Comparison of ENCODE assay signal across 16 cellular contexts in genomic region chr19:46604781-46605355, GRCh38. TPM values are rescaled to one million over a fixed set of nuclear protein-coding genes. Genes with fewer than 3 reads are reported as not detected.
DNase-seq lines count a peak whose midpoint lies in the region; ATAC-seq and TF ChIP-seq lines count a peak whose summit lies in the region.
"Had no signal": no experiment of that assay in that cellular context is flagged by ENCODE, and none has a peak within 500 bp of the region (broad histone marks: within the 10 kb centered on the region; RNA-seq: fewer than 3 reads in every experiment).

No MANE protein-coding gene starts in this region.

- peaks cover 0 to 2% (median 0%) of the 10 kb centered on the region in 8 donors for H3K9me3 Mint-ChIP-seq in CD4-positive, alpha-beta memory T cell
- no peaks in the 10 kb centered on the region for H3K9me3 Mint-ChIP-seq in stimulated activated memory B cell treated with anti-CD40 and anti-IgM and Interleukin-4, amounts not matched to agents 10 μg/mL and 1 μg/mL and 100 μg/mL, for 72 hours

- no peaks in the 10 kb centered on the region for H3K27me3 ChIP-seq in CD4-positive, alpha-beta memory T cell (ENCODE audit: insufficient read depth, low read length)
- H3K27me3 ChIP-seq in adipocyte (replicated peaks; ENCODE audit: control insufficient read depth, insufficient read depth, low read length): no peaks in the 10 kb centered on the region
- H3K27me3 ChIP-seq in right cardiac atrium (ENCODE audit: control insufficient read depth, insufficient read depth): no peaks in the 10 kb centered on the region
- H3K27me3 ChIP-seq in sigmoid colon: no peaks in the 10 kb centered on the region

- POLR2A ChIA-PET in CD4-positive, alpha-beta memory T cell (lab: Charles Lee; ENCODE audit: partially characterized antibody): interaction anchor here (8.3 kb wide), 1 partner anchor 10 kb away, joined by 301 read pairs; no protein-coding TSS in a partner anchor

- CTCF ChIA-PET in CD4-positive, alpha-beta memory T cell (lab: Charles Lee; ENCODE audit: partially characterized antibody): interaction anchor here (4.2 kb wide), 1 partner anchor 57 kb away, joined by 16 read pairs; the partner anchor contains the start of gene DACT3

- TF ChIP-seq CTCF in sigmoid colon (IDR thresholded peaks at IDR 0.05): no peak

- no peak overlapping the region for H3K4me3 ChIP-seq in CD4-positive, alpha-beta memory T cell (ENCODE audit: low read length in 2 of 2)
- H3K4me3 ChIP-seq in adipocyte (ENCODE audit: low read length): no peak overlapping the region
- H3K4me3 ChIP-seq in right cardiac atrium (ENCODE audit: low read length): no peak overlapping the region
- H3K4me3 ChIP-seq in sigmoid colon: peak overlapping the region in 1 of 4 donors; percentile 5

- peaks cover 17 to 74% (median 50%) of the 10 kb centered on the region in 4 donors for H3K4me1 Mint-ChIP-seq in CD4-positive, alpha-beta memory T cell
- peaks cover 37% of the 10 kb centered on the region for H3K4me1 Mint-ChIP-seq in stimulated activated memory B cell treated with anti-CD40 and anti-IgM and Interleukin-4, amounts not matched to agents 10 μg/mL and 1 μg/mL and 100 μg/mL, for 72 hours

- H3K36me3 Mint-ChIP-seq in CD4-positive, alpha-beta memory T cell: peaks cover 26 to 63% of the 10 kb centered on the region in 2 donors
- peaks cover 49% of the 10 kb centered on the region for H3K36me3 Mint-ChIP-seq in stimulated activated memory B cell treated with anti-CD40 and anti-IgM and Interleukin-4, amounts not matched to agents 10 μg/mL and 1 μg/mL and 100 μg/mL, for 72 hours

- peak overlapping the region; percentile 97 for H3K27ac ChIP-seq in CD4-positive, alpha-beta memory T cell (ENCODE audit: low read depth, low read length)
- H3K27ac ChIP-seq in right cardiac atrium (ENCODE audit: low read length) (peak overlapping the region; percentile 8), sigmoid colon (peak overlapping the region in 3 of 4 donors; percentile 61 to 95 (median 95))

- H3K9ac ChIP-seq in adipocyte (ENCODE audit: low read length): peak overlapping the region; percentile 43

- intact Hi-C loops in CD4-positive, alpha-beta memory T cell (cut with micrococcal nuclease): no loop called here
- intact Hi-C loops in right cardiac atrium (cut with DNase I) (no loop called here), sigmoid colon (cut with DNase I) (loop anchor here (10.0 kb wide), 1 partner anchor 250 kb away; the partner anchor contains the start of gene AP2S1)

- peaks cover 45% of the 10 kb centered on the region for H3K4me1 ChIP-seq in CD4-positive, alpha-beta memory T cell (ENCODE audit: insufficient read depth, low read length)
- H3K4me1 ChIP-seq in adipocyte (ENCODE audit: control insufficient read depth, insufficient read depth, low read length) (peaks cover 33% of the 10 kb centered on the region), right cardiac atrium (ENCODE audit: control insufficient read depth, insufficient read depth, low read length) (peaks cover 9% of the 10 kb centered on the region), sigmoid colon (peaks cover 0 to 47% (median 44%) of the 10 kb centered on the region in 4 donors)

- peaks cover 0 to 4% of the 10 kb centered on the region in 2 donors for H3K27me3 Mint-ChIP-seq in CD4-positive, alpha-beta memory T cell
- no peaks in the 10 kb centered on the region for H3K27me3 Mint-ChIP-seq in stimulated activated memory B cell treated with anti-CD40 and anti-IgM and Interleukin-4, amounts not matched to agents 10 μg/mL and 1 μg/mL and 100 μg/mL, for 72 hours

- no peaks in the 10 kb centered on the region for H3K9me3 ChIP-seq in CD4-positive, alpha-beta memory T cell (ENCODE audit: control insufficient read depth in 1 of 2, low read length in 2 of 2)
- no peaks in the 10 kb centered on the region for H3K9me3 ChIP-seq in adipocyte (ENCODE audit: control insufficient read depth, low read length)
- no peaks in the 10 kb centered on the region for H3K9me3 ChIP-seq in right cardiac atrium (ENCODE audit: control insufficient read depth, low read length)
- no peaks in the 10 kb centered on the region for H3K9me3 ChIP-seq in sigmoid colon
- H3K9me3 ChIP-seq: Caco-2 had no signal

- ATAC-seq in right cardiac atrium (no peak), HG02623 (IDR thresholded peaks at IDR 0.05; ENCODE audit: unreplicated experiment) (no peak)
- no peak for ATAC-seq in stimulated activated memory B cell treated with anti-CD40 and anti-IgM and Interleukin-4, amounts not matched to agents 10 μg/mL and 1 μg/mL and 100 μg/mL, for 72 hours
- ATAC-seq: HCT116, Panc1 had no signal

- H3K4me3 Mint-ChIP-seq in CD4-positive, alpha-beta memory T cell: no peak overlapping the region
- no peak overlapping the region for H3K4me3 Mint-ChIP-seq in stimulated activated memory B cell treated with anti-CD40 and anti-IgM and Interleukin-4, amounts not matched to agents 10 μg/mL and 1 μg/mL and 100 μg/mL, for 72 hours

- H3K27ac Mint-ChIP-seq in CD4-positive, alpha-beta memory T cell: peak overlapping the region in 4 of 7 donors; percentile 23 to 65 (median 44)
- no peak overlapping the region for H3K27ac Mint-ChIP-seq in stimulated activated memory B cell treated with anti-CD40 and anti-IgM and Interleukin-4, amounts not matched to agents 10 μg/mL and 1 μg/mL and 100 μg/mL, for 72 hours

- peaks cover 46% of the 10 kb centered on the region for H3K36me3 ChIP-seq in CD4-positive, alpha-beta memory T cell (ENCODE audit: insufficient read depth, low read length)
- H3K36me3 ChIP-seq in adipocyte (ENCODE audit: control insufficient read depth, insufficient read depth, low read length, severe bottlenecking) (peaks cover 44% of the 10 kb centered on the region), sigmoid colon (peaks cover 24 to 43% (median 41%) of the 10 kb centered on the region in 4 donors)

- 50% methylated on average over 13 of the region's 13 CpGs for WGBS in right cardiac atrium
- WGBS in sigmoid colon, 2 donors: 83 to 85% methylated on average over 13 of the region's 13 CpGs

- no peak for TF ChIP-seq POLR2A in sigmoid colon (IDR thresholded peaks at IDR 0.05)

- DNase-seq in CD4-positive, alpha-beta memory T cell: no peak
- DNase-seq in adipocyte (ENCODE audit: low read depth): no peak
- DNase-seq in right cardiac atrium: peak in 1 of 3 donors; percentile 64
- peak; percentile 66 for DNase-seq in sigmoid colon
- no peak for DNase-seq in HuH-7.5 (ENCODE audit: low spot score)
- DNase-seq in GM19238 (ENCODE audit: insufficient read length, low spot score): no peak
- DNase-seq: Caco-2, cerebellar nuclear complex, NCI-H2171, T-helper 9 cell had no signal

- TF ChIP-seq EP300 in sigmoid colon (IDR thresholded peaks at IDR 0.05): no peak

RNA-seq across cellular contexts. Expression of gene CALM3, which starts 3.7 kb away (rescaled TPM):
- 100 to 1,000 TPM; 206 to 212 TPM for total RNA-seq in CD4-positive, alpha-beta memory T cell
- polyA plus RNA-seq in CD4-positive, alpha-beta memory T cell: 100 to 1,000 TPM; 169 to 176 TPM
- total RNA-seq in right cardiac atrium (100 to 1,000 TPM; 232 to 357 (median 343) TPM), sigmoid colon (100 to 1,000 TPM; 127 to 183 (median 159) TPM)
- polyA plus RNA-seq in right cardiac atrium (365 TPM), sigmoid colon (100 to 1,000 TPM; 210 to 375 (median 281) TPM)

RNA-seq across cellular contexts. Expression of gene PTGIR, which starts 20.0 kb away (rescaled TPM):
- 1 to 10 TPM; 1.0 to 1.9 TPM for total RNA-seq in CD4-positive, alpha-beta memory T cell
- polyA plus RNA-seq in CD4-positive, alpha-beta memory T cell: under 1 TPM; 0.11 to 0.75 TPM
- total RNA-seq in right cardiac atrium: 10 to 100 TPM in 2 of 4 donors, 1 to 10 TPM in 2; 7.6 to 13.5 (median 9.5) TPM
- 6.7 TPM for polyA plus RNA-seq in right cardiac atrium
- total RNA-seq in sigmoid colon: 1 to 10 TPM; 2.0 to 5.8 (median 3.5) TPM
- 1 to 10 TPM in 1 of 3 donors, under 1 TPM in 1, not detected in 1; 0.60 to 4.4 TPM for polyA plus RNA-seq in sigmoid colon
- total RNA-seq: Caco-2 had no signal

RNA-seq across cellular contexts. Expression of gene GNG8, which starts 31.1 kb away (rescaled TPM):
- not detected for total RNA-seq in CD4-positive, alpha-beta memory T cell
- polyA plus RNA-seq in CD4-positive, alpha-beta memory T cell: not detected
- total RNA-seq in right cardiac atrium (1 to 10 TPM; 3.0 to 7.4 (median 4.7) TPM), sigmoid colon (not detected)
- polyA plus RNA-seq in right cardiac atrium (not detected), sigmoid colon (not detected)
- total RNA-seq: Caco-2, lower leg skin, pulmonary artery endothelial cell had no signal

RNA-seq across cellular contexts. Expression of gene DACT3, which starts 56.1 kb away (rescaled TPM):
- total RNA-seq in CD4-positive, alpha-beta memory T cell: not detected
- not detected for polyA plus RNA-seq in CD4-positive, alpha-beta memory T cell
- 10 to 100 TPM; 24.6 to 46.5 (median 37.2) TPM for total RNA-seq in right cardiac atrium
- 28.3 TPM for polyA plus RNA-seq in right cardiac atrium
- 10 to 100 TPM; 23.7 to 87.2 (median 48.6) TPM for total RNA-seq in sigmoid colon
- polyA plus RNA-seq in sigmoid colon: 1 to 10 TPM in 2 of 3 donors, under 1 TPM in 1; 0.46 to 2.9 (median 1.8) TPM

Comparison
In these comparisons a context has a peak if more than half of its experiments do, and no peak if none do; other contexts are left out.
1. H3K27ac ChIP-seq: peak in every context shown above with its lines; median percentile 97 in CD4-positive, alpha-beta memory T cell; 95 in sigmoid colon; 8 in right cardiac atrium.
2. RNA of gene GNG8, which starts 31.1 kb away (total RNA-seq): 3.0 to 7.4 TPM in right cardiac atrium; not detected in CD4-positive, alpha-beta memory T cell and not detected in sigmoid colon; every median in the first group is over 4 times any median in the second.